In the genomic region with DNA sequence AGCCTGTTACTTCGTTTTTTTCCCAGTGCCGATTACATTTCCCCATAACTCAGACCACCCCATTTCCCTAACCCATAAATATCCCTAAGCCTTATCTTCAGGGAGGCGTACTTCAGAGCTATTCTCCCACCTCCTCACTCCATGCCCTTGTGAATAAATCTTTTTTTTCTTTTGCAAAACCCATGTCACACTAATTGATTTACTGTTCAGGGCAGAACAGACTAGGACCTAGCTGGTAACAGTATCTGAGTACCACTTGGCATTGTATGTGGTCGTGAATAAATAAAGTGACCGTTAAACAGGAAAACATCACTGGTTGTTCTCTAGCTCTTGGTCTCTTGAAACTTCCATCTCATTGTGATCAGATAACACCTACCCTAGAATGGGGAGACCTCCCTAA, we compare ENCODE assay signal across 29 cellular contexts.
"Had no signal": no experiment of that assay in that cellular context is flagged by ENCODE, and none has a peak within 500 bp of the region (broad histone marks: within the 10 kb centered on the region; RNA-seq: fewer than 3 reads in every experiment).

No MANE protein-coding gene starts in this region.

- H3K36me3 ChIP-seq: heart left ventricle, lower lobe of right lung, pancreas, prostate gland, stomach, thyroid gland, transverse colon, upper lobe of left lung, vagina had no signal

- H3K9me3 ChIP-seq: heart left ventricle, lower lobe of right lung, pancreas, prostate gland, stomach, testis, thyroid gland, transverse colon, upper lobe of left lung, vagina had no signal

- H3K27me3 Mint-ChIP-seq: naive B cell; stimulated activated naive B cell treated with anti-CD40 and anti-IgM and Interleukin-4, amounts not matched to agents 10 μg/mL and 1 μg/mL and 100 μg/mL, for 72 hours had no signal

- H3K27me3 ChIP-seq: heart left ventricle, pancreas, stomach, testis, thyroid gland, transverse colon, upper lobe of left lung, vagina had no signal

- H3K27ac ChIP-seq: heart left ventricle, lower lobe of right lung, pancreas, prostate gland, skin epidermis, stomach, testis, transverse colon, upper lobe of left lung, vagina had no signal

- ATAC-seq: heart left ventricle; left lobe of liver; left ventricle myocardium superior; lower lobe of right lung; natural killer cell; pancreas; right cardiac atrium; sciatic nerve; stimulated activated naive B cell treated with anti-CD40 and anti-IgM and Interleukin-4, amounts not matched to agents 10 μg/mL and 1 μg/mL and 100 μg/mL, for 72 hours; stimulated activated naive CD8-positive, alpha-beta T cell treated with anti-CD3 and anti-CD28 coated beads, Interleukin-15, Interleukin-2, amounts not matched to agents 100 U/mL and 50 U/mL, for 24 hours had no signal

- DNase-seq: heart left ventricle; hypothalamus; islet precursor cell; left ventricle myocardium superior; lower lobe of right lung; mammary epithelial cell; naive B cell; natural killer cell; pancreas; posterior cingulate gyrus; retina; right cardiac atrium; stimulated activated CD4-positive, alpha-beta T cell treated with anti-CD3 and anti-CD28 coated beads, Interleukin-12 subunit alpha, Interleukin-12 subunit beta, amount 100 ng/mL, for 4 hours; stimulated activated CD4-positive, alpha-beta T cell treated with anti-CD3 and anti-CD28 coated beads, Interleukin-15, amount 100 ng/mL, for 24 hours; stimulated activated CD4-positive, alpha-beta T cell treated with anti-CD3 and anti-CD28 coated beads, Interleukin-2, amount 100 ng/mL, for 24 hours; stimulated activated CD4-positive, alpha-beta T cell treated with anti-CD3 and anti-CD28 coated beads, Interleukin-4, amount 100 ng/mL, for 1 hour; stimulated activated naive B cell treated with anti-CD40 and anti-IgM and Interleukin-4, amounts not matched to agents 10 μg/mL and 1 μg/mL and 100 μg/mL, for 72 hours; stimulated activated naive CD8-positive, alpha-beta T cell treated with anti-CD3 and anti-CD28 coated beads, Interleukin-15, Interleukin-2, amounts not matched to agents 100 U/mL and 50 U/mL, for 24 hours; stomach; thyroid gland; transverse colon; upper lobe of left lung had no signal

- H3K27ac Mint-ChIP-seq: mesothelial cell of epicardium; natural killer cell; stimulated activated naive B cell treated with anti-CD40 and anti-IgM and Interleukin-4, amounts not matched to agents 10 μg/mL and 1 μg/mL and 100 μg/mL, for 72 hours had no signal

- H3K36me3 Mint-ChIP-seq: mesothelial cell of epicardium; naive B cell; natural killer cell; stimulated activated naive B cell treated with anti-CD40 and anti-IgM and Interleukin-4, amounts not matched to agents 10 μg/mL and 1 μg/mL and 100 μg/mL, for 72 hours had no signal

- H3K9me3 Mint-ChIP-seq: mesothelial cell of epicardium; natural killer cell; stimulated activated naive B cell treated with anti-CD40 and anti-IgM and Interleukin-4, amounts not matched to agents 10 μg/mL and 1 μg/mL and 100 μg/mL, for 72 hours had no signal

- H3K4me3 ChIP-seq: heart left ventricle, lower lobe of right lung, pancreas, prostate gland, skin epidermis, stomach, testis, thyroid gland, transverse colon, upper lobe of left lung, vagina had no signal

- H3K4me3 Mint-ChIP-seq: mesothelial cell of epicardium; natural killer cell; stimulated activated naive B cell treated with anti-CD40 and anti-IgM and Interleukin-4, amounts not matched to agents 10 μg/mL and 1 μg/mL and 100 μg/mL, for 72 hours had no signal
